16 cellular contexts compared by ENCODE assay signal in genomic region chr5:9888517-9888916, GRCh38.
DNase-seq lines count a peak whose midpoint lies in the region; ATAC-seq lines count a peak whose summit lies in the region.
"Had no signal": no experiment of that assay in that cellular context is flagged by ENCODE, and none has a peak within 500 bp of the region (broad histone marks: within the 10 kb centered on the region; RNA-seq: fewer than 3 reads in every experiment).

No MANE protein-coding gene starts in this region.

- H3K36me3 ChIP-seq in mesendoderm (ENCODE audit: control insufficient read depth, insufficient read depth, low read length) (no peaks in the 10 kb centered on the region), HAP-1 (replicated peaks) (no peaks in the 10 kb centered on the region)

- no peak overlapping the region for H3K4me2 ChIP-seq in mesendoderm (ENCODE audit: low read length)

- H2AK5ac ChIP-seq in mesendoderm (ENCODE audit: low read length) = no peak overlapping the region

- H3K79me1 ChIP-seq in mesendoderm (ENCODE audit: low read length) = no peaks in the 10 kb centered on the region

- H3K4me1 ChIP-seq in mesendoderm (ENCODE audit: control insufficient read depth, low read depth, low read length) = peaks cover 5% of the 10 kb centered on the region
- H3K4me1 ChIP-seq in HAP-1 = no peaks in the 10 kb centered on the region

- H3K4me3 ChIP-seq in mesendoderm (ENCODE audit: low read length) = no peak overlapping the region
- no peak overlapping the region for H3K4me3 ChIP-seq in HAP-1

- no peak overlapping the region for H2BK5ac ChIP-seq in mesendoderm (ENCODE audit: low read length)

- H4K8ac ChIP-seq in mesendoderm (ENCODE audit: low read depth, low read length) = no peak overlapping the region

- no peaks in the 10 kb centered on the region for H3K9me3 ChIP-seq in HAP-1

- peak; percentile 37 for DNase-seq in COLO829 (ENCODE audit: low spot score)
- peak; percentile 71 for DNase-seq in NCI-H226
- DNase-seq in cerebellar nuclear complex (lab: John Stamatoyannopoulos, UW) = peak; percentile 7 to 23
- DNase-seq in mesendoderm = no peak
- no peak for DNase-seq in HAP-1 (ENCODE audit: low spot score in 2 of 2)
- DNase-seq in NCI-H2081 (lab: John Stamatoyannopoulos, UW) = no peak
- DNase-seq: activated CD8-positive, alpha-beta T cell treated with anti-CD3 and anti-CD28 coated beads for 36 hours; activated naive CD4-positive, alpha-beta T cell treated with Interleukin-2 at 50 U/mL for 16 hours; COR-L47; H7; NCI-H187; stimulated activated CD4-positive, alpha-beta T cell treated with anti-CD3 and anti-CD28 coated beads, Interleukin-4, amount 100 ng/mL, for 1 hour; stimulated activated naive CD4-positive, alpha-beta T cell treated with Interleukin-2 at 50 U/mL for 16 hours; T-helper 17 cell had no signal

- no peak overlapping the region for H3K9ac ChIP-seq in mesendoderm (ENCODE audit: low read length)

- H2BK120ac ChIP-seq in mesendoderm (ENCODE audit: low read depth, low read length) = no peak overlapping the region

- no peak overlapping the region for H2BK15ac ChIP-seq in mesendoderm (replicated peaks; ENCODE audit: low read depth)

- H3K27ac ChIP-seq in mesendoderm (ENCODE audit: low read depth, low read length) = no peak overlapping the region

- no peak overlapping the region for H3K4ac ChIP-seq in mesendoderm (ENCODE audit: low read depth, low read length)

- WGBS in mesendoderm (ENCODE audit: extremely low coverage, insufficient coverage, low lambda C conversion rate) = no CpG with 5 or more reads among the region's 2 CpGs

- H3K27me3 ChIP-seq in mesendoderm (ENCODE audit: insufficient read depth, low read length, poor library complexity) (no peaks in the 10 kb centered on the region), HAP-1 (ENCODE audit: low read depth) (no peaks in the 10 kb centered on the region)

- H3K79me2 ChIP-seq in mesendoderm (ENCODE audit: control insufficient read depth, insufficient read depth, low read length) = no peaks in the 10 kb centered on the region

- H4K5ac ChIP-seq in mesendoderm (ENCODE audit: low read length) = no peak overlapping the region

- H3K18ac ChIP-seq in mesendoderm (ENCODE audit: low read length) = peak overlapping the region; percentile 4

- H3K56ac ChIP-seq in mesendoderm (ENCODE audit: low read length) = no peak overlapping the region

- ATAC-seq in GM21381 (IDR thresholded peaks at IDR 0.05; ENCODE audit: unreplicated experiment) = no peak
- ATAC-seq in HG03039 (IDR thresholded peaks at IDR 0.05; ENCODE audit: unreplicated experiment) = no peak
- ATAC-seq: activated CD8-positive, alpha-beta T cell treated with anti-CD3 and anti-CD28 coated beads for 36 hours; T-helper 17 cell had no signal

- in situ Hi-C loops in HAP-1 (cut with MboI; ENCODE audit: low sequenced_read_pairs) = no loop called here

- no peak overlapping the region for H3K23ac ChIP-seq in mesendoderm (ENCODE audit: low read length)

Comparison
In these comparisons a context has a peak if more than half of its experiments do, and no peak if none do; other contexts are left out.
1. DNase-seq: peak in COLO829 (single experiment), NCI-H226 (single experiment) and cerebellar nuclear complex (2 of 2); none in mesendoderm (single experiment), HAP-1 (0 of 2) and NCI-H2081 (0 of 2).